In genomic region chr6:74117113-74117512, GRCh38 we compare ENCODE assay signal across 1 cellular context.
TF ChIP-seq lines count a peak whose summit lies in the region.

No MANE protein-coding gene starts in this region.

TF ChIP-seq in IMR-90, 13 proteins besides CTCF, POLR2A, EP300 and RAD21 (continued from another document):
- TF ChIP-seq MAZ (IDR thresholded peaks at IDR 0.05; ENCODE audit: borderline replicate concordance, low read depth, low read length) = no peak
